Comparison of ENCODE assay signal across 9 cellular contexts in genomic region chr21:43811262-43812105, GRCh38. TPM values are rescaled to one million over a fixed set of nuclear protein-coding genes. Genes with fewer than 3 reads are reported as not detected.
A peak's percentile ranks its signal among the peaks of the same experiment; 100 is the strongest.
DNase-seq lines count a peak whose midpoint lies in the region; ATAC-seq and TF ChIP-seq lines count a peak whose summit lies in the region.
"Had no signal": no experiment of that assay in that cellular context is flagged by ENCODE, and none has a peak within 500 bp of the region (broad histone marks: within the 10 kb centered on the region; RNA-seq: fewer than 3 reads in every experiment).

No MANE protein-coding gene starts in this region.

- CTCF ChIA-PET in RWPE1 (lab: Yijun Ruan, JAX), result interaction anchor here (0.5 to 1.9 kb wide), 13 partner anchors 9 to 603 kb away, joined by 3 to 16 read pairs (median 3); no protein-coding TSS in a partner anchor

- POLR2A ChIA-PET in RWPE1 (lab: Yijun Ruan, JAX; ENCODE audit: low non-redundant PET), result no interaction called here

- TF ChIP-seq CTCF in RWPE1 (conservative IDR thresholded peaks at IDR 0.05; ENCODE audit: low read depth), result no peak

- intact Hi-C loops in left ventricle myocardium superior (cut with micrococcal nuclease), result no loop called here

- DNase-seq in DMS 273 (lab: John Stamatoyannopoulos, UW; ENCODE audit: unreplicated experiment), result peak; percentile 67
- DNase-seq in DMS 273 treated with DMSO at 0.1 percent for 48 hours (lab: John Stamatoyannopoulos, UW), result no peak
- no peak for DNase-seq in RWPE1 (ENCODE audit: low spot score)
- no peak for DNase-seq in left ventricle myocardium superior
- DNase-seq in SHP77 treated with DMSO at 0.1 percent for 48 hours (lab: John Stamatoyannopoulos, UW), result no peak

- peaks cover 55% of the 10 kb centered on the region for H3K27me3 Mint-ChIP-seq in stimulated activated memory B cell treated with anti-CD40 and anti-IgM and Interleukin-4, amounts not matched to agents 10 μg/mL and 1 μg/mL and 100 μg/mL, for 72 hours

- H3K27ac ChIP-seq in RWPE1, result peak overlapping the region; percentile 99
- H3K27ac ChIP-seq: neutrophil had no signal

- H3K9me3 Mint-ChIP-seq in stimulated activated memory B cell treated with anti-CD40 and anti-IgM and Interleukin-4, amounts not matched to agents 10 μg/mL and 1 μg/mL and 100 μg/mL, for 72 hours, result no peaks in the 10 kb centered on the region

- no peak overlapping the region for H3K4me3 Mint-ChIP-seq in stimulated activated memory B cell treated with anti-CD40 and anti-IgM and Interleukin-4, amounts not matched to agents 10 μg/mL and 1 μg/mL and 100 μg/mL, for 72 hours

- H3K36me3 Mint-ChIP-seq in stimulated activated memory B cell treated with anti-CD40 and anti-IgM and Interleukin-4, amounts not matched to agents 10 μg/mL and 1 μg/mL and 100 μg/mL, for 72 hours, result peaks cover 15% of the 10 kb centered on the region

- H3K4me1 Mint-ChIP-seq in stimulated activated memory B cell treated with anti-CD40 and anti-IgM and Interleukin-4, amounts not matched to agents 10 μg/mL and 1 μg/mL and 100 μg/mL, for 72 hours, result peaks cover 46% of the 10 kb centered on the region

- peak overlapping the region; percentile 38 for H3K27ac Mint-ChIP-seq in stimulated activated memory B cell treated with anti-CD40 and anti-IgM and Interleukin-4, amounts not matched to agents 10 μg/mL and 1 μg/mL and 100 μg/mL, for 72 hours

- peak; percentile 4 for ATAC-seq in left ventricle myocardium superior
- ATAC-seq in stimulated activated memory B cell treated with anti-CD40 and anti-IgM and Interleukin-4, amounts not matched to agents 10 μg/mL and 1 μg/mL and 100 μg/mL, for 72 hours, result no peak
- no peak for ATAC-seq in GM19452 (IDR thresholded peaks at IDR 0.05; ENCODE audit: unreplicated experiment)
- ATAC-seq in HG03432 (IDR thresholded peaks at IDR 0.05; ENCODE audit: unreplicated experiment), result no peak

RNA-seq across cellular contexts. Expression of gene RRP1, which starts 22.1 kb away (rescaled TPM):
- total RNA-seq in left ventricle myocardium superior, result 13.5 TPM

RNA-seq across cellular contexts. Expression of gene CSTB, which starts 35.4 kb away (rescaled TPM):
- total RNA-seq in left ventricle myocardium superior, result 37.6 TPM

RNA-seq across cellular contexts. Expression of gene AGPAT3, which starts 53.5 kb away (rescaled TPM):
- total RNA-seq in left ventricle myocardium superior, result 97.6 TPM
